9 cellular contexts compared by ENCODE assay signal in the genomic region with DNA sequence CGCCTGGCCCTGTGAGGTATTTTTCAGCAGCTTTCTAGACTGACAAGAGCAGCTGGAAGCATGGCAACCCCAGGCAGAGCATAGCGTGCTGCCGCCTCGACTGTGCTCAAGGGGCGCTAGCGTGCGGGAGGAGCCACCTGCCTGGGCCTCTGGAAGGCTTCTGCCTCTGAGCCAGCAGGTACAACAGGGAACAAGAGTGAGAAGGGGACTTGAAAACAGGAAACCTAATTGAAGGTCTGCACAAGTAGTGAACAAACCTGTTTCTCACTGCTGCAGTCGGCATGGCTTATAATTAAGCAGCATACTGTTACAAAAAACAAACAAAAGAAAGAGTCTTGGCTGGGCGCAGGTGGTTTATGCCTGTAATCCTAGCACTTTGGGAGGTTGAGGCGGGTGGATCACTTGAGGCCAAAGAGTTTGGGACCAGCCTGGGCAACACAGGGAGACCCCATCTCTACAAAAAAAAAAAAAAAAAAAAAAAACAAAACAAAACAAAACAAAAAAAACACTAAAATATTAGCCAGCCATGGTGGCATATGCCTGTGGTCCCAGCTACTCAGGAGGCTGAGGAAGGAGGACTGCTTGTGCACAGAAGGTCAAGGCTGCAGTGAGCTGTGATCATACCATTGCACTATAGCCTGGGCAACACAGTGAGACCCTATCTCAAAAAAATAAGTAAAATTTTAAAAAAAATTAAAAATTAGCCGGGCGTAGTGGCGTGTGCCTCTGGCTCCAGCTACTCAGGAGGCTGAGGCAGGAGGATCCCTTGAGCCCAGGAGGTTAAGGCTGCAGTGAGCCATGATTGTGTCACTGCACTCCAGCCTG. TPM values are rescaled to one million over a fixed set of nuclear protein-coding genes. Genes with fewer than 3 reads are reported as not detected.
DNase-seq lines count a peak whose midpoint lies in the region; ATAC-seq and TF ChIP-seq lines count a peak whose summit lies in the region.
"Had no signal": no experiment of that assay in that cellular context is flagged by ENCODE, and none has a peak within 500 bp of the region (broad histone marks: within the 10 kb centered on the region; RNA-seq: fewer than 3 reads in every experiment).

No MANE protein-coding gene starts in this region.

- H3K9me3 ChIP-seq in endodermal cell (ENCODE audit: control insufficient read depth, low read length): no peaks in the 10 kb centered on the region
- no peaks in the 10 kb centered on the region for H3K9me3 ChIP-seq in upper lobe of right lung

- H3K27ac ChIP-seq in endodermal cell (ENCODE audit: low read depth, low read length) (no peak overlapping the region), upper lobe of right lung (no peak overlapping the region)
- H3K27ac ChIP-seq: skin epidermis had no signal

- no peaks in the 10 kb centered on the region for H3K27me3 Mint-ChIP-seq in endodermal cell (ENCODE audit: insufficient read depth)

- H3K36me3 ChIP-seq in endodermal cell (ENCODE audit: control insufficient read depth, insufficient read depth, low read length): no peaks in the 10 kb centered on the region
- H3K36me3 ChIP-seq in upper lobe of right lung: no peaks in the 10 kb centered on the region

- H3K27me3 ChIP-seq in endodermal cell (ENCODE audit: control insufficient read depth, insufficient read depth, low read length, poor library complexity, severe bottlenecking): no peaks in the 10 kb centered on the region
- H3K27me3 ChIP-seq in upper lobe of right lung: no peaks in the 10 kb centered on the region

- no peaks in the 10 kb centered on the region for H3K4me1 ChIP-seq in endodermal cell (ENCODE audit: control insufficient read depth, insufficient read depth, low read length)
- H3K4me1 ChIP-seq in upper lobe of right lung: no peaks in the 10 kb centered on the region

- no peak overlapping the region for H3K4me3 Mint-ChIP-seq in endodermal cell

- no peak overlapping the region for H3K27ac Mint-ChIP-seq in endodermal cell

- TF ChIP-seq CTCF in endodermal cell (conservative IDR thresholded peaks at IDR 0.05) (peak; percentile 88), upper lobe of right lung (IDR thresholded peaks at IDR 0.05) (peak; percentile 46)

- no peak overlapping the region for H3K9ac ChIP-seq in endodermal cell (ENCODE audit: extremely low read depth, low read length, poor library complexity, severe bottlenecking)

- peaks cover 4% of the 10 kb centered on the region for H3K36me3 Mint-ChIP-seq in endodermal cell (ENCODE audit: low read depth)

- WGBS in endodermal cell (ENCODE audit: insufficient coverage in 1 of 2, insufficient read length in 1 of 2), 2 experiments: 70 to 74% methylated on average over 8 to 13 of the region's 13 CpGs

- DNase-seq in stimulated activated CD4-positive, alpha-beta T cell treated with anti-CD3 and anti-CD28 coated beads, Interleukin-1b, Interleukin-23, amount 100 ng/mL, for 48 hours: peak; percentile 37
- DNase-seq in stimulated activated CD4-positive, alpha-beta T cell treated with anti-CD3 and anti-CD28 coated beads, Interleukin-12 subunit alpha, Interleukin-12 subunit beta, amount 100 ng/mL, for 4 hours: no peak
- DNase-seq in NCI-H526 treated with DMSO at 0.1 percent for 48 hours (lab: John Stamatoyannopoulos, UW) (peak; percentile 53), endodermal cell (peak; percentile 95), upper lobe of right lung (peak; percentile 88), glomerular visceral epithelial cell (ENCODE audit: extremely low spot score) (no peak)

- peaks cover 5% of the 10 kb centered on the region for H3K4me1 Mint-ChIP-seq in endodermal cell

- intact Hi-C loops in upper lobe of right lung (cut with DNase I): no loop called here

- ATAC-seq in upper lobe of right lung (peak; percentile 98), HG03175 (IDR thresholded peaks at IDR 0.05; ENCODE audit: unreplicated experiment) (no peak), HG02642 (IDR thresholded peaks at IDR 0.05; ENCODE audit: poor library complexity, unreplicated experiment) (no peak)

- no peak overlapping the region for H3K4me3 ChIP-seq in endodermal cell (ENCODE audit: low read length)
- H3K4me3 ChIP-seq in upper lobe of right lung: no peak overlapping the region
- H3K4me3 ChIP-seq: skin epidermis had no signal

- H3K9me3 Mint-ChIP-seq in endodermal cell: no peaks in the 10 kb centered on the region

RNA-seq across cellular contexts. Expression of gene GARRE1, which starts 12.6 kb away (rescaled TPM):
- 10 to 100 TPM; 21.9 to 27.9 TPM for total RNA-seq in endodermal cell
- 18.7 TPM for polyA plus RNA-seq in endodermal cell (2013, experiment 1 of 2)
- 18.8 TPM for polyA plus RNA-seq in endodermal cell (2013, experiment 2 of 2)
- 41.3 TPM for total RNA-seq in upper lobe of right lung

Comparison
In these comparisons a context has a peak if more than half of its experiments do, and no peak if none do; other contexts are left out.
1. DNase-seq: peak in stimulated activated CD4-positive, alpha-beta T cell treated with anti-CD3 and anti-CD28 coated beads, Interleukin-1b, Interleukin-23, amount 100 ng/mL, for 48 hours (single experiment), NCI-H526 treated with DMSO at 0.1 percent for 48 hours (single experiment), endodermal cell (single experiment) and upper lobe of right lung (single experiment); none in stimulated activated CD4-positive, alpha-beta T cell treated with anti-CD3 and anti-CD28 coated beads, Interleukin-12 subunit alpha, Interleukin-12 subunit beta, amount 100 ng/mL, for 4 hours (single experiment) and glomerular visceral epithelial cell (single experiment).